ENCODE assay signal across 2 cellular contexts in genomic region chr13:66811445-66811844, GRCh38.
TF ChIP-seq lines count a peak whose summit lies in the region.

No MANE protein-coding gene starts in this region.

TF ChIP-seq in HEK293, 187 proteins besides CTCF, POLR2A, EP300 and RAD21 (continued from another document):
- TF ChIP-seq PRDM6 (tag by site-specific recombination; IDR thresholded peaks at IDR 0.05) (no peak), ZNF366 (tag by site-specific recombination; conservative IDR thresholded peaks at IDR 0.05) (0 out of 2 replicates have a peak, but pooled peaks have one; percentile 15), ZNF48 (tag by site-specific recombination; IDR thresholded peaks at IDR 0.05) (no peak), ZNF514 (tag by site-specific recombination; IDR thresholded peaks at IDR 0.05) (no peak), OSR2 (tag by site-specific recombination; IDR thresholded peaks at IDR 0.05) (no peak)
TF ChIP-seq in HEK293: peak in this region for 2.

TF ChIP-seq in K562, 482 proteins besides CTCF, POLR2A, EP300 and RAD21 (continued from another document):
- TF ChIP-seq ZMIZ1 (IDR thresholded peaks at IDR 0.05; ENCODE audit: low read depth in 2 of 2, low read length in 2 of 2) = no peak
- no peak for TF ChIP-seq JUNB (CRISPR knock-in tag; conservative IDR thresholded peaks at IDR 0.05)
- 0 out of 2 replicates have a peak, but pooled peaks have one; percentile 29 for TF ChIP-seq CBX5 (IDR thresholded peaks at IDR 0.05; ENCODE audit: borderline replicate concordance, low read depth)
- no peak for TF ChIP-seq ZNF24 (IDR thresholded peaks at IDR 0.05)
TF ChIP-seq in K562: peak in this region for 3.
